ENCODE assay signal across 8 cellular contexts in the genomic region with DNA sequence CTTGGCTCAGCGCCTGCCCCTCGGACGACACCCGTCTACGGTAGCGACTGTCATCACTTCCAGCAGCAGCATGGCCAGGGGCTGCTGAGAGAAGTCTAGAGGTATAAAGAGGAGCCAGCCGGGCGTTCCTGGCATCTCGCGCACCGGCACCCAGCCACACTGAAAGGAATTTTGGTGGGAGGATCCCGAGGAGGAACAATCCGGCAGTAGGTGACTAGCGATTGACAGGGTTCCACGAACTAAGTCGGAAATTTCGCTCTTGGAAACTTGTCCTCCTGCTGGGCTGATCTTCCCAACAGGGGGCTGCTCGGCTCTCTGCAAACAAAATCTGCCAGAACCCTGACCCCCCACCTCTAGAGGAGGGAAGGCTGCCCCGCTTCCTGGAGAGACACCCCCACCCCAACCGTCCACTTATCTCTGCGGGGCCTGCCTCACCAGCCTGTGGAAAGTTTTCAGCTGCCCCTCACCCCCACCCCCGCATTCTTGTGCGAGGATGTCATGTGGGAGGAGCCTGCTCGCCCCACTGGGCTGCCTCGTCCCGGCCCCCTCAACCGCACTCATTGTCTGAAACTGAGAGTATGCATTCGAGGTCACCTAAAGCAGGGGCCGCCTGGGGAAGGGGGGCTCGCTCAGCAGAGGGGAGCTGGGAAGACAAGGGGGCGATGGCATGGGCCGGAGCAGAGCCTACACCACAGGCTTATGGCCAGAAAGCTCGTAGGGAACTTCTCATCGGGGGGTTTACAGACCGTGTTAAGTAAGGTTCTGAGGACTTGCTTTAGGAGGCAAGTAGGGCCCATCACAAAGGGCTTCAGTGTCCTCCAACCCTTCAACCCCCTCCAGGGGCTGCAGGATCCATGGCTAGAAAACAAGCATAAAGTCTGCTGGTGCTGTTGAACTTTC. TPM values are rescaled to one million over a fixed set of nuclear protein-coding genes. Genes with fewer than 3 reads are reported as not detected.
A peak's percentile ranks its signal among the peaks of the same experiment; 100 is the strongest.
DNase-seq lines count a peak whose midpoint lies in the region; ATAC-seq and TF ChIP-seq lines count a peak whose summit lies in the region.

No MANE protein-coding gene starts in this region.

- peak overlapping the region; percentile 49 for H3K4ac ChIP-seq in mesendoderm (ENCODE audit: low read depth, low read length)

- H3K4me2 ChIP-seq in mesendoderm (ENCODE audit: low read length): peak overlapping the region; percentile 44

- H2BK15ac ChIP-seq in mesendoderm (replicated peaks; ENCODE audit: low read depth): no peak overlapping the region

- H2AK5ac ChIP-seq in mesendoderm (ENCODE audit: low read length): peak overlapping the region; percentile 93

- H2BK5ac ChIP-seq in mesendoderm (ENCODE audit: low read length): peak overlapping the region; percentile 92

- H3K27ac ChIP-seq in mesendoderm (ENCODE audit: low read depth, low read length): peak overlapping the region; percentile 92

- DNase-seq in AG08395 (ENCODE audit: low spot score): peak; percentile 97
- DNase-seq in NCI-H1105 treated with DMSO at 0.1 percent for 48 hours (lab: John Stamatoyannopoulos, UW): peak; percentile 14
- peak; percentile 88 for DNase-seq in ecto neural progenitor cell (ENCODE audit: low spot score)
- DNase-seq in mesendoderm: peak; percentile 98
- DNase-seq in UCSD-AML1 (lab: John Stamatoyannopoulos, UW; ENCODE audit: unreplicated experiment): no peak
- no peak for DNase-seq in T-helper 9 cell
- DNase-seq in NCI-H128 (lab: John Stamatoyannopoulos, UW; ENCODE audit: unreplicated experiment): no peak

- peak overlapping the region; percentile 80 for H3K9ac ChIP-seq in mesendoderm (ENCODE audit: low read length)

- H3K23ac ChIP-seq in mesendoderm (ENCODE audit: low read length): peak overlapping the region; percentile 90

- peaks cover 20% of the 10 kb centered on the region for H3K79me1 ChIP-seq in mesendoderm (ENCODE audit: low read length)

- peak overlapping the region; percentile 91 for H3K56ac ChIP-seq in mesendoderm (ENCODE audit: low read length)

- no peaks in the 10 kb centered on the region for H3K27me3 ChIP-seq in mesendoderm (ENCODE audit: insufficient read depth, low read length, poor library complexity)

- H2BK120ac ChIP-seq in mesendoderm (ENCODE audit: low read depth, low read length): peak overlapping the region; percentile 54

- H3K4me3 ChIP-seq in mesendoderm (ENCODE audit: low read length): no peak overlapping the region

- H4K5ac ChIP-seq in mesendoderm (ENCODE audit: low read length): peak overlapping the region; percentile 79

- no peak for ATAC-seq in GM18505 (IDR thresholded peaks at IDR 0.05; ENCODE audit: unreplicated experiment)

- no CpG with 5 or more reads among the region's 35 CpGs for WGBS in mesendoderm (ENCODE audit: extremely low coverage, insufficient coverage, low lambda C conversion rate)

- H3K36me3 ChIP-seq in mesendoderm (ENCODE audit: control insufficient read depth, insufficient read depth, low read length): peaks cover 33% of the 10 kb centered on the region

- no peak for TF ChIP-seq POLR2A in GM18505 (IDR thresholded peaks at IDR 0.05; ENCODE audit: borderline replicate concordance, extremely low read depth, insufficient read depth, insufficient read length)

- peaks cover 99% of the 10 kb centered on the region for H3K79me2 ChIP-seq in mesendoderm (ENCODE audit: control insufficient read depth, insufficient read depth, low read length)

- peaks cover 46% of the 10 kb centered on the region for H3K4me1 ChIP-seq in mesendoderm (ENCODE audit: control insufficient read depth, low read depth, low read length)

- H4K8ac ChIP-seq in mesendoderm (ENCODE audit: low read depth, low read length): no peak overlapping the region

- peak overlapping the region; percentile 82 for H3K18ac ChIP-seq in mesendoderm (ENCODE audit: low read length)

RNA-seq across cellular contexts. Expression of a gene that starts 9.6 kb away (rescaled TPM):
- 78.4 TPM for polyA plus RNA-seq in mesendoderm (2013, experiment 1 of 2)
- polyA plus RNA-seq in mesendoderm (2013, experiment 2 of 2): 74.3 TPM

Comparison
In these comparisons a context has a peak if more than half of its experiments do, and no peak if none do; other contexts are left out.
1. DNase-seq: peak in AG08395 (single experiment), NCI-H1105 treated with DMSO at 0.1 percent for 48 hours (single experiment), ecto neural progenitor cell (single experiment) and mesendoderm (single experiment); none in UCSD-AML1 (single experiment), T-helper 9 cell (single experiment) and NCI-H128 (single experiment).